8 cellular contexts compared by ENCODE assay signal in genomic region chr11:46332568-46333128, GRCh38. TPM values are rescaled to one million over a fixed set of nuclear protein-coding genes. Genes with fewer than 3 reads are reported as not detected.
DNase-seq lines count a peak whose midpoint lies in the region; ATAC-seq and TF ChIP-seq lines count a peak whose summit lies in the region.

No MANE protein-coding gene starts in this region.

- DNase-seq in AG04450 (ENCODE audit: low read depth, low spot score) (no peak), NCI-H2227 treated with DMSO at 0.1 percent for 48 hours (lab: John Stamatoyannopoulos, UW) (peak; percentile 20), mammary epithelial cell (no peak), mesendoderm (no peak), thoracic aorta (ENCODE audit: low spot score) (no peak), amniotic stem cell (lab: John Stamatoyannopoulos, UW) (no peak)

- H3K27me3 ChIP-seq in AG04450 (ENCODE audit: control insufficient read depth, insufficient read depth, low read length) (peaks cover 44% of the 10 kb centered on the region), mammary epithelial cell (ENCODE audit: insufficient read depth, low read length) (peaks cover 26% of the 10 kb centered on the region), mesendoderm (ENCODE audit: insufficient read depth, low read length, poor library complexity) (peaks cover 10% of the 10 kb centered on the region), thoracic aorta (replicated peaks; ENCODE audit: insufficient read depth) (peaks cover 14% of the 10 kb centered on the region)

- H3K36me3 ChIP-seq in mammary epithelial cell (ENCODE audit: insufficient read depth, low read length) (no peaks in the 10 kb centered on the region), mesendoderm (ENCODE audit: control insufficient read depth, insufficient read depth, low read length) (no peaks in the 10 kb centered on the region), thoracic aorta (no peaks in the 10 kb centered on the region)

- no peak overlapping the region for H3K4ac ChIP-seq in mesendoderm (ENCODE audit: low read depth, low read length)

- no peak overlapping the region for H3K27ac ChIP-seq in AG04450 (ENCODE audit: low read depth, low read length)
- H3K27ac ChIP-seq in mammary epithelial cell (ENCODE audit: insufficient read depth, low read depth, low read length): no peak overlapping the region
- H3K27ac ChIP-seq in mesendoderm (ENCODE audit: low read depth, low read length): no peak overlapping the region
- H3K27ac ChIP-seq in thoracic aorta: no peak overlapping the region

- BruUV-seq in mammary epithelial cell (replicated peaks; lab: Mats Ljungman, UMichigan): no TSS peak

- H2BK120ac ChIP-seq in mesendoderm (ENCODE audit: low read depth, low read length): no peak overlapping the region

- H3K56ac ChIP-seq in mesendoderm (ENCODE audit: low read length): peak overlapping the region; percentile 83

- dilution Hi-C loops in mammary epithelial cell (cut with HindIII; ENCODE audit: low sequenced_read_pairs): no loop called here

- intact Hi-C loops in mammary epithelial cell (cut with micrococcal nuclease): no loop called here

- H3K9ac ChIP-seq in mammary epithelial cell (ENCODE audit: insufficient read depth, low read length) (no peak overlapping the region), mesendoderm (ENCODE audit: low read length) (peak overlapping the region; percentile 52)

- in situ Hi-C loops in mammary epithelial cell (cut with MboI; ENCODE audit: low sequenced_read_pairs in 2 of 2): no loop called here

- no peak overlapping the region for H2BK15ac ChIP-seq in mesendoderm (replicated peaks; ENCODE audit: low read depth)

- H4K20me1 ChIP-seq in mammary epithelial cell (ENCODE audit: insufficient read depth, low read length): no peaks in the 10 kb centered on the region

- H3K79me2 ChIP-seq in mammary epithelial cell (ENCODE audit: insufficient read depth, low read length) (no peaks in the 10 kb centered on the region), mesendoderm (ENCODE audit: control insufficient read depth, insufficient read depth, low read length) (no peaks in the 10 kb centered on the region)

- H3K4me1 ChIP-seq in mammary epithelial cell (ENCODE audit: insufficient read depth, low read length) (peaks cover 10% of the 10 kb centered on the region), mesendoderm (ENCODE audit: control insufficient read depth, low read depth, low read length) (peaks cover 7% of the 10 kb centered on the region), thoracic aorta (ENCODE audit: control insufficient read depth in 1 of 2, low read depth in 2 of 2) (peaks cover 6 to 14% of the 10 kb centered on the region in 2 donors)

- peak overlapping the region; percentile 36 for H3K23ac ChIP-seq in mesendoderm (ENCODE audit: low read length)

- no peak overlapping the region for H4K8ac ChIP-seq in mesendoderm (ENCODE audit: low read depth, low read length)

- H2AK5ac ChIP-seq in mesendoderm (ENCODE audit: low read length): no peak overlapping the region

- CTCF ChIA-PET in AG04450 (lab: Charles Lee): no interaction called here
- CTCF ChIA-PET in mammary epithelial cell (lab: Charles Lee; ENCODE audit: low non-redundant PET): no interaction called here

- POLR2A ChIA-PET in AG04450 (lab: Yijun Ruan, JAX): interaction anchor here (0.7 kb wide), 1 partner anchor 10 kb away, joined by 3 read pairs; no protein-coding TSS in a partner anchor

- H3K4me2 ChIP-seq in mammary epithelial cell (ENCODE audit: insufficient read depth, low read depth, low read length) (peak overlapping the region; percentile 83), mesendoderm (ENCODE audit: low read length) (peak overlapping the region; percentile 80)

- no peak overlapping the region for H3K18ac ChIP-seq in mesendoderm (ENCODE audit: low read length)

- H2BK5ac ChIP-seq in mesendoderm (ENCODE audit: low read length): no peak overlapping the region

- no peaks in the 10 kb centered on the region; the same call in 1 of the 2 replicates for H3K9me3 ChIP-seq in AG04450 (ENCODE audit: control insufficient read depth, insufficient read depth, low read length)
- no peaks in the 10 kb centered on the region for H3K9me3 ChIP-seq in mammary epithelial cell (replicated peaks; ENCODE audit: insufficient read depth, low read length)
- no peaks in the 10 kb centered on the region for H3K9me3 ChIP-seq in thoracic aorta

- 6% methylated on average over 14 of the region's 60 CpGs for WGBS in mammary epithelial cell (ENCODE audit: low coverage, missing lambda C conversion rate)
- no CpG with 5 or more reads among the region's 60 CpGs for WGBS in mesendoderm (ENCODE audit: extremely low coverage, insufficient coverage, low lambda C conversion rate)

- H3K4me3 ChIP-seq in AG04450 (ENCODE audit: low read depth, low read length): peak overlapping the region; percentile 32; the same call in 1 of the 2 replicates
- H3K4me3 ChIP-seq in mammary epithelial cell (replicated peaks in 1 of 3; ENCODE audit: insufficient read depth in 1 of 3, low read depth in 2 of 3, low read length in 3 of 3): peak overlapping the region in 2 of 3 experiments; percentile 27 to 28
- peak overlapping the region; percentile 23 for H3K4me3 ChIP-seq in mesendoderm (ENCODE audit: low read length)
- H3K4me3 ChIP-seq in thoracic aorta: peak overlapping the region; percentile 73

- H2AFZ ChIP-seq in mammary epithelial cell (ENCODE audit: low read depth, low read length): peak overlapping the region; percentile 57

- ATAC-seq in thoracic aorta (ENCODE audit: insufficient number of reproducible peaks, low FRiP score, low read depth): no peak
- no peak for ATAC-seq in HG03280 (IDR thresholded peaks at IDR 0.05; ENCODE audit: unreplicated experiment)
- no peak for ATAC-seq in HG02588 (IDR thresholded peaks at IDR 0.05; ENCODE audit: unreplicated experiment)

- no peaks in the 10 kb centered on the region for H3K79me1 ChIP-seq in mesendoderm (ENCODE audit: low read length)

- H4K5ac ChIP-seq in mesendoderm (ENCODE audit: low read length): no peak overlapping the region

- no peak for TF ChIP-seq CTCF in AG04450 (IDR thresholded peaks at IDR 0.05; ENCODE audit: low read depth, low read length)
- TF ChIP-seq CTCF in mammary epithelial cell (conservative IDR thresholded peaks at IDR 0.05 in 1 of 2, IDR thresholded peaks at IDR 0.05 in 1 of 2; ENCODE audit: extremely low read depth in 1 of 2, insufficient read depth in 1 of 2, low read depth in 1 of 2, low read length in 2 of 2): no peak
- TF ChIP-seq CTCF in thoracic aorta (IDR thresholded peaks at IDR 0.05): no peak

RNA-seq across cellular contexts. Expression of gene DGKZ, which starts 14.6 kb away (rescaled TPM):
- 15.8 and 23.2 TPM in 2 replicates for polyA plus RNA-seq in AG04450 (2011; rRNA removed)
- polyA minus RNA-seq in AG04450 (2011; rRNA and poly(A)+ RNA removed): 28.1 and 32.6 TPM in 2 replicates
- 10 to 100 TPM; 80.7 to 83.6 TPM for total RNA-seq in mammary epithelial cell
- polyA plus RNA-seq in mammary epithelial cell: 71.3 TPM
- 90.3 TPM for polyA minus RNA-seq in mammary epithelial cell
- polyA plus RNA-seq in mesendoderm (2013, experiment 1 of 2): 67.4 TPM
- polyA plus RNA-seq in mesendoderm (2013, experiment 2 of 2): 62.6 TPM
- total RNA-seq in thoracic aorta: 10 to 100 TPM; 40.6 to 68.2 TPM

RNA-seq across cellular contexts. Expression of gene MDK, which starts 48.8 kb away (rescaled TPM):
- polyA plus RNA-seq in AG04450 (2011; rRNA removed) (445 and 578 TPM in 2 replicates), mammary epithelial cell (2.1 TPM)
- 66.6 and 91.2 TPM in 2 replicates for polyA minus RNA-seq in AG04450 (2011; rRNA and poly(A)+ RNA removed)
- total RNA-seq in mammary epithelial cell (1 to 10 TPM; 2.3 to 2.4 TPM), thoracic aorta (10 to 100 TPM; 13.5 to 21.0 TPM)
- not detected for polyA minus RNA-seq in mammary epithelial cell
- polyA plus RNA-seq in mesendoderm (2013, experiment 1 of 2): 371 TPM
- 374 TPM for polyA plus RNA-seq in mesendoderm (2013, experiment 2 of 2)

RNA-seq across cellular contexts. Expression of gene CREB3L1, which starts 55.2 kb away (rescaled TPM):
- 24.2 and 33.2 TPM in 2 replicates for polyA plus RNA-seq in AG04450 (2011; rRNA removed)
- polyA minus RNA-seq in AG04450 (2011; rRNA and poly(A)+ RNA removed): 57.6 and 90.1 TPM in 2 replicates
- under 1 TPM in 1 of 2 donors, not detected in 1; 0.17 TPM for total RNA-seq in mammary epithelial cell
- polyA plus RNA-seq in mammary epithelial cell: not detected
- polyA minus RNA-seq in mammary epithelial cell: not detected
- 12.5 TPM for polyA plus RNA-seq in mesendoderm (2013, experiment 1 of 2)
- 13.8 TPM for polyA plus RNA-seq in mesendoderm (2013, experiment 2 of 2)
- total RNA-seq in thoracic aorta: 1 to 10 TPM; 3.0 to 7.6 TPM

RNA-seq across cellular contexts. Expression of gene CHRM4, which starts 58.9 kb away (rescaled TPM):
- polyA plus RNA-seq in AG04450 (2011; rRNA removed) (0.11 TPM in 1 of 2 replicates, not detected in the other), mammary epithelial cell (0.03 TPM)
- polyA minus RNA-seq in AG04450 (2011; rRNA and poly(A)+ RNA removed): not detected in 2 replicates
- total RNA-seq in mammary epithelial cell (under 1 TPM in 1 of 2 donors, not detected in 1; 0.17 TPM), thoracic aorta (1 to 10 TPM in 1 of 2 donors, not detected in 1; 1.8 TPM)
- not detected for polyA minus RNA-seq in mammary epithelial cell
- 0.14 TPM for polyA plus RNA-seq in mesendoderm (2013, experiment 1 of 2)
- 0.15 TPM for polyA plus RNA-seq in mesendoderm (2013, experiment 2 of 2)

Comparison
In these comparisons a context has a peak if more than half of its experiments do, and no peak if none do; other contexts are left out.
1. H3K4me3 ChIP-seq: peak in every context shown above with its lines; median percentile 73 in thoracic aorta; 32 in AG04450; 28 in mammary epithelial cell; 23 in mesendoderm.
2. RNA of gene MDK, which starts 48.8 kb away (total RNA-seq): 13.5 to 21.0 TPM in thoracic aorta; 2.3 to 2.4 TPM in mammary epithelial cell; every median in the first group is over 4 times any median in the second.